1 cellular context compared by ENCODE assay signal in genomic region chr6:166330612-166331011, GRCh38.
A peak's percentile ranks its signal among the peaks of the same experiment; 100 is the strongest.
TF ChIP-seq lines count a peak whose summit lies in the region.

No MANE protein-coding gene starts in this region.

TF ChIP-seq in HepG2, 621 proteins besides CTCF, POLR2A, EP300 and RAD21 (continued from another document and continues in another):
- TF ChIP-seq FOXP1 (IDR thresholded peaks at IDR 0.05) (no peak), FOXP1 (CRISPR knock-in tag; IDR thresholded peaks at IDR 0.05) (no peak), SNAPC5 (CRISPR knock-in tag; IDR thresholded peaks at IDR 0.05; ENCODE audit: borderline replicate concordance) (no peak), NFRKB (IDR thresholded peaks at IDR 0.05) (no peak), MLXIP (CRISPR knock-in tag; IDR thresholded peaks at IDR 0.05; ENCODE audit: borderline replicate concordance) (no peak), ZMYM2 (CRISPR knock-in tag; IDR thresholded peaks at IDR 0.05) (no peak), TCF7 (IDR thresholded peaks at IDR 0.05; ENCODE audit: low read depth) (no peak), HNRNPK (IDR thresholded peaks at IDR 0.05; ENCODE audit: low read depth, low read length, poor library complexity, severe bottlenecking) (no peak), ZNF180 (CRISPR knock-in tag; IDR thresholded peaks at IDR 0.05; ENCODE audit: borderline replicate concordance, low read depth) (no peak), KDM2A (CRISPR knock-in tag; IDR thresholded peaks at IDR 0.05; ENCODE audit: borderline replicate concordance, low read depth) (peak; percentile 83), IKZF4 (CRISPR knock-in tag; IDR thresholded peaks at IDR 0.05; ENCODE audit: borderline replicate concordance, low read depth, not compliant biosample characterization) (no peak), EEA1 (CRISPR knock-in tag; IDR thresholded peaks at IDR 0.05; ENCODE audit: borderline replicate concordance) (no peak), ZBTB26 (CRISPR knock-in tag; IDR thresholded peaks at IDR 0.05; ENCODE audit: borderline replicate concordance) (peak; percentile 72), KLF9 (CRISPR knock-in tag; IDR thresholded peaks at IDR 0.05; ENCODE audit: low read depth) (no peak), NFKB2 (CRISPR knock-in tag; IDR thresholded peaks at IDR 0.05; ENCODE audit: borderline replicate concordance) (peak; percentile 55; the same call in 1 of the 2 replicates), LCORL (IDR thresholded peaks at IDR 0.05) (no peak), LCORL (CRISPR knock-in tag; IDR thresholded peaks at IDR 0.05) (peak; percentile 92), XBP1 (CRISPR knock-in tag; IDR thresholded peaks at IDR 0.05) (no peak), POLR2G (IDR thresholded peaks at IDR 0.05; ENCODE audit: low read depth, low read length) (0 out of 2 replicates have a peak, but pooled peaks have one; percentile 35), ZNF614 (CRISPR knock-in tag; IDR thresholded peaks at IDR 0.05; ENCODE audit: borderline replicate concordance) (peak; percentile 68; the same call in 1 of the 2 replicates), NR2C2 (CRISPR knock-in tag; IDR thresholded peaks at IDR 0.05; ENCODE audit: borderline replicate concordance) (no peak), ZNF792 (CRISPR knock-in tag; IDR thresholded peaks at IDR 0.05) (peak; percentile 89), PTBP1 (IDR thresholded peaks at IDR 0.05; ENCODE audit: low read depth, low read length, poor library complexity, severe bottlenecking) (no peak), ZNF629 (CRISPR knock-in tag; conservative IDR thresholded peaks at IDR 0.05) (no peak), ZFP36 (IDR thresholded peaks at IDR 0.05; ENCODE audit: borderline replicate concordance, low read depth, low read length, partially characterized antibody) (no peak), ZNF674 (CRISPR knock-in tag; IDR thresholded peaks at IDR 0.05; ENCODE audit: low read depth) (no peak), ADNP (CRISPR knock-in tag; IDR thresholded peaks at IDR 0.05) (no peak), ZNF546 (CRISPR knock-in tag; conservative IDR thresholded peaks at IDR 0.05) (no peak), PCBP2 (optimal IDR thresholded peaks at IDR 0.05; ENCODE audit: low read depth, low read length, poor library complexity, severe bottlenecking) (no peak), ZBTB3 (CRISPR knock-in tag; IDR thresholded peaks at IDR 0.05; ENCODE audit: borderline replicate concordance, low read depth) (no peak), ZNF468 (CRISPR knock-in tag; IDR thresholded peaks at IDR 0.05) (no peak), ZNF333 (CRISPR knock-in tag; IDR thresholded peaks at IDR 0.05; ENCODE audit: borderline replicate concordance) (no peak), ZNF704 (CRISPR knock-in tag; IDR thresholded peaks at IDR 0.05; ENCODE audit: borderline replicate concordance) (no peak), CHD4 (IDR thresholded peaks at IDR 0.05; ENCODE audit: borderline replicate concordance, low read length) (no peak), IKZF1 (IDR thresholded peaks at IDR 0.05) (no peak), RARA (CRISPR knock-in tag; IDR thresholded peaks at IDR 0.05) (no peak), ZNF790 (CRISPR knock-in tag; IDR thresholded peaks at IDR 0.05; ENCODE audit: borderline replicate concordance) (no peak), ZNF292 (CRISPR knock-in tag; IDR thresholded peaks at IDR 0.05; ENCODE audit: borderline replicate concordance, low read depth) (peak; percentile 96), DPF2 (CRISPR knock-in tag; IDR thresholded peaks at IDR 0.05; ENCODE audit: borderline replicate concordance, low read depth) (no peak), ARNT2 (CRISPR knock-in tag; IDR thresholded peaks at IDR 0.05; ENCODE audit: low read depth) (no peak)
- TF ChIP-seq, protein P1, sequence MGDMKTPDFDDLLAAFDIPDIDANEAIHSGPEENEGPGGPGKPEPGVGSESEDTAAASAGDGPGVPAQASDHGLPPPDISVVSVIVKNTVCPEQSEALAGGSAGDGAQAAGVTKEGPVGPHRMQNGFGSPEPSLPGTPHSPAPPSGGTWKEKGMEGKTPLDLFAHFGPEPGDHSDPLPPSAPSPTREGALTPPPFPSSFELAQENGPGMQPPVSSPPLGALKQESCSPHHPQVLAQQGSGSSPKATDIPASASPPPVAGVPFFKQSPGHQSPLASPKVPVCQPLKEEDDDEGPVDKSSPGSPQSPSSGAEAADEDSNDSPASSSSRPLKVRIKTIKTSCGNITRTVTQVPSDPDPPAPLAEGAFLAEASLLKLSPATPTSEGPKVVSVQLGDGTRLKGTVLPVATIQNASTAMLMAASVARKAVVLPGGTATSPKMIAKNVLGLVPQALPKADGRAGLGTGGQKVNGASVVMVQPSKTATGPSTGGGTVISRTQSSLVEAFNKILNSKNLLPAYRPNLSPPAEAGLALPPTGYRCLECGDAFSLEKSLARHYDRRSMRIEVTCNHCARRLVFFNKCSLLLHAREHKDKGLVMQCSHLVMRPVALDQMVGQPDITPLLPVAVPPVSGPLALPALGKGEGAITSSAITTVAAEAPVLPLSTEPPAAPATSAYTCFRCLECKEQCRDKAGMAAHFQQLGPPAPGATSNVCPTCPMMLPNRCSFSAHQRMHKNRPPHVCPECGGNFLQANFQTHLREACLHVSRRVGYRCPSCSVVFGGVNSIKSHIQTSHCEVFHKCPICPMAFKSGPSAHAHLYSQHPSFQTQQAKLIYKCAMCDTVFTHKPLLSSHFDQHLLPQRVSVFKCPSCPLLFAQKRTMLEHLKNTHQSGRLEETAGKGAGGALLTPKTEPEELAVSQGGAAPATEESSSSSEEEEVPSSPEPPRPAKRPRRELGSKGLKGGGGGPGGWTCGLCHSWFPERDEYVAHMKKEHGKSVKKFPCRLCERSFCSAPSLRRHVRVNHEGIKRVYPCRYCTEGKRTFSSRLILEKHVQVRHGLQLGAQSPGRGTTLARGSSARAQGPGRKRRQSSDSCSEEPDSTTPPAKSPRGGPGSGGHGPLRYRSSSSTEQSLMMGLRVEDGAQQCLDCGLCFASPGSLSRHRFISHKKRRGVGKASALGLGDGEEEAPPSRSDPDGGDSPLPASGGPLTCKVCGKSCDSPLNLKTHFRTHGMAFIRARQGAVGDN (CRISPR knock-in tag; IDR thresholded peaks at IDR 0.05): peak; percentile 92
- TF ChIP-seq, protein P2, sequence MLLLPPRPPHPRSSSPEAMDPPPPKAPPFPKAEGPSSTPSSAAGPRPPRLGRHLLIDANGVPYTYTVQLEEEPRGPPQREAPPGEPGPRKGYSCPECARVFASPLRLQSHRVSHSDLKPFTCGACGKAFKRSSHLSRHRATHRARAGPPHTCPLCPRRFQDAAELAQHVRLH (CRISPR knock-in tag; IDR thresholded peaks at IDR 0.05; ENCODE audit: borderline replicate concordance, low read depth): peak; percentile 98
- TF ChIP-seq, protein P3, sequence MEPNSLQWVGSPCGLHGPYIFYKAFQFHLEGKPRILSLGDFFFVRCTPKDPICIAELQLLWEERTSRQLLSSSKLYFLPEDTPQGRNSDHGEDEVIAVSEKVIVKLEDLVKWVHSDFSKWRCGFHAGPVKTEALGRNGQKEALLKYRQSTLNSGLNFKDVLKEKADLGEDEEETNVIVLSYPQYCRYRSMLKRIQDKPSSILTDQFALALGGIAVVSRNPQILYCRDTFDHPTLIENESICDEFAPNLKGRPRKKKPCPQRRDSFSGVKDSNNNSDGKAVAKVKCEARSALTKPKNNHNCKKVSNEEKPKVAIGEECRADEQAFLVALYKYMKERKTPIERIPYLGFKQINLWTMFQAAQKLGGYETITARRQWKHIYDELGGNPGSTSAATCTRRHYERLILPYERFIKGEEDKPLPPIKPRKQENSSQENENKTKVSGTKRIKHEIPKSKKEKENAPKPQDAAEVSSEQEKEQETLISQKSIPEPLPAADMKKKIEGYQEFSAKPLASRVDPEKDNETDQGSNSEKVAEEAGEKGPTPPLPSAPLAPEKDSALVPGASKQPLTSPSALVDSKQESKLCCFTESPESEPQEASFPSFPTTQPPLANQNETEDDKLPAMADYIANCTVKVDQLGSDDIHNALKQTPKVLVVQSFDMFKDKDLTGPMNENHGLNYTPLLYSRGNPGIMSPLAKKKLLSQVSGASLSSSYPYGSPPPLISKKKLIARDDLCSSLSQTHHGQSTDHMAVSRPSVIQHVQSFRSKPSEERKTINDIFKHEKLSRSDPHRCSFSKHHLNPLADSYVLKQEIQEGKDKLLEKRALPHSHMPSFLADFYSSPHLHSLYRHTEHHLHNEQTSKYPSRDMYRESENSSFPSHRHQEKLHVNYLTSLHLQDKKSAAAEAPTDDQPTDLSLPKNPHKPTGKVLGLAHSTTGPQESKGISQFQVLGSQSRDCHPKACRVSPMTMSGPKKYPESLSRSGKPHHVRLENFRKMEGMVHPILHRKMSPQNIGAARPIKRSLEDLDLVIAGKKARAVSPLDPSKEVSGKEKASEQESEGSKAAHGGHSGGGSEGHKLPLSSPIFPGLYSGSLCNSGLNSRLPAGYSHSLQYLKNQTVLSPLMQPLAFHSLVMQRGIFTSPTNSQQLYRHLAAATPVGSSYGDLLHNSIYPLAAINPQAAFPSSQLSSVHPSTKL (CRISPR knock-in tag; IDR thresholded peaks at IDR 0.05): peak; percentile 74
- TF ChIP-seq, protein P4, sequence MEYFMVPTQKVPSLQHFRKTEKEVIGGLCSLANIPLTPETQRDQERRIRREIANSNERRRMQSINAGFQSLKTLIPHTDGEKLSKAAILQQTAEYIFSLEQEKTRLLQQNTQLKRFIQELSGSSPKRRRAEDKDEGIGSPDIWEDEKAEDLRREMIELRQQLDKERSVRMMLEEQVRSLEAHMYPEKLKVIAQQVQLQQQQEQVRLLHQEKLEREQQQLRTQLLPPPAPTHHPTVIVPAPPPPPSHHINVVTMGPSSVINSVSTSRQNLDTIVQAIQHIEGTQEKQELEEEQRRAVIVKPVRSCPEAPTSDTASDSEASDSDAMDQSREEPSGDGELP (IDR thresholded peaks at IDR 0.05; ENCODE audit: borderline replicate concordance, low read depth): peak; percentile 37; the same call in 1 of the 2 replicates
- TF ChIP-seq, protein P5, sequence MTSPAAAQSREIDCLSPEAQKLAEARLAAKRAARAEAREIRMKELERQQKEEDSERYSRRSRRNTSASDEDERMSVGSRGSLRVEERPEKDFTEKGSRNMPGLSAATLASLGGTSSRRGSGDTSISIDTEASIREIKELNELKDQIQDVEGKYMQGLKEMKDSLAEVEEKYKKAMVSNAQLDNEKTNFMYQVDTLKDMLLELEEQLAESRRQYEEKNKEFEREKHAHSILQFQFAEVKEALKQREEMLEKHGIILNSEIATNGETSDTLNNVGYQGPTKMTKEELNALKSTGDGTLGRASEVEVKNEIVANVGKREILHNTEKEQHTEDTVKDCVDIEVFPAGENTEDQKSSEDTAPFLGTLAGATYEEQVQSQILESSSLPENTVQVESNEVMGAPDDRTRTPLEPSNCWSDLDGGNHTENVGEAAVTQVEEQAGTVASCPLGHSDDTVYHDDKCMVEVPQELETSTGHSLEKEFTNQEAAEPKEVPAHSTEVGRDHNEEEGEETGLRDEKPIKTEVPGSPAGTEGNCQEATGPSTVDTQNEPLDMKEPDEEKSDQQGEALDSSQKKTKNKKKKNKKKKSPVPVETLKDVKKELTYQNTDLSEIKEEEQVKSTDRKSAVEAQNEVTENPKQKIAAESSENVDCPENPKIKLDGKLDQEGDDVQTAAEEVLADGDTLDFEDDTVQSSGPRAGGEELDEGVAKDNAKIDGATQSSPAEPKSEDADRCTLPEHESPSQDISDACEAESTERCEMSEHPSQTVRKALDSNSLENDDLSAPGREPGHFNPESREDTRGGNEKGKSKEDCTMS (CRISPR knock-in tag; conservative IDR thresholded peaks at IDR 0.05): no peak
- TF ChIP-seq, protein P6, sequence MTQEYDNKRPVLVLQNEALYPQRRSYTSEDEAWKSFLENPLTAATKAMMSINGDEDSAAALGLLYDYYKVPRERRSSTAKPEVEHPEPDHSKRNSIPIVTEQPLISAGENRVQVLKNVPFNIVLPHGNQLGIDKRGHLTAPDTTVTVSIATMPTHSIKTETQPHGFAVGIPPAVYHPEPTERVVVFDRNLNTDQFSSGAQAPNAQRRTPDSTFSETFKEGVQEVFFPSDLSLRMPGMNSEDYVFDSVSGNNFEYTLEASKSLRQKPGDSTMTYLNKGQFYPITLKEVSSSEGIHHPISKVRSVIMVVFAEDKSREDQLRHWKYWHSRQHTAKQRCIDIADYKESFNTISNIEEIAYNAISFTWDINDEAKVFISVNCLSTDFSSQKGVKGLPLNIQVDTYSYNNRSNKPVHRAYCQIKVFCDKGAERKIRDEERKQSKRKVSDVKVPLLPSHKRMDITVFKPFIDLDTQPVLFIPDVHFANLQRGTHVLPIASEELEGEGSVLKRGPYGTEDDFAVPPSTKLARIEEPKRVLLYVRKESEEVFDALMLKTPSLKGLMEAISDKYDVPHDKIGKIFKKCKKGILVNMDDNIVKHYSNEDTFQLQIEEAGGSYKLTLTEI (CRISPR knock-in tag; conservative IDR thresholded peaks at IDR 0.05): no peak
